In the genomic region with DNA sequence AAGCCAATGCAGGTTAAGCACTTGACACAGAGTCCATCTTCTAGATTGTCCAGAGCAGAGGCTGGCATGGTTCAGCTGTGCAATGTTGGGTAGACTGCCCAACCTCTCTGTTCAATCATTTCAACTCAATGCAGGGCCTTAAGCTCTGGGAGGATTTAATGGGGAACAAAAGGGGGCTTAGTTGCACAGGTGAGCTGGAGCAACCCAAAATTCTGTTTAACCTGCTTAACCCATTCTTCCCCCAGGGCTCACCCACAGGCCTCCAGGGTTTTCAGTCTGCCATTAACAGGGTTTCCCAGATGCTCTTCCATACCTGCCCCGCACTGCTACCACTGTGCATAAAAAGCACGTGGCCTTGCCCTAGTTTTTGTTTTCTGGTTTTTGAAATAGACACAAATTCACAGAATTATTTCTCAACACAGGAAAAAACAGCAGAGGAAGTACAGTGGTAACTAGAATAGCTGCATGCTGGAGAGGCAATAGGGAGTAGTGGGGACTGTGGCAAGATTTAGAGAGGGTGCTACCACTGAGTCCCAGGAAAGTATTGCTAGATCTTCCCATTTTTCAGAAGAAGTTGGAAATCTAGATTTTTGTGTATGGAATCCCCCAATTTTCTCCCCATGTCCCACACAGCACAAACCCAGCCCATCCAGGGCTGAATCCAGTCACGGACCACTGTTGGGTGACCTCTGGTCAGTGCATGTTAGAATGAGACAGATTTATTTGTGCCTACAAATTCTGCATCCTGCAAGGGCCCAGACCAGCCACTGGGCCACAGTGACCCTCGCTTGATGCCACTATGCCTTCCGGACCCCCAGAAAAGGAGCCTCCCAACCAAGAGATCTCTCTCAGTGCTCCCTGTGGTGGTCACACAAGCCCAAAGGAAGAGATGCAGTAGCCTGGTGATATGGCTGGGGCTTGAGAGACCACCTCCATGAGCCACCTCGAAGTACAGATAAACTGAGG, we compare ENCODE assay signal across 13 cellular contexts. TPM values are rescaled to one million over a fixed set of nuclear protein-coding genes. Genes with fewer than 3 reads are reported as not detected.
DNase-seq lines count a peak whose midpoint lies in the region; FAIRE-seq and TF ChIP-seq lines count a peak whose summit lies in the region.
"Had no signal": no experiment of that assay in that cellular context is flagged by ENCODE, and none has a peak within 500 bp of the region (broad histone marks: within the 10 kb centered on the region; RNA-seq: fewer than 3 reads in every experiment).

No MANE protein-coding gene starts in this region.

- H2AK5ac ChIP-seq in H1 (ENCODE audit: low read depth, low read length): peak overlapping the region; percentile 30; the same call in 1 of the 2 replicates

- no peak overlapping the region for H2BK15ac ChIP-seq in H1 (ENCODE audit: low read length)

- no peak overlapping the region for H3K9ac ChIP-seq in H1 (replicated peaks in 1 of 4; ENCODE audit: extremely low read depth in 1 of 4, low read depth in 3 of 4, low read length in 3 of 4)
- H3K9ac ChIP-seq: parathyroid adenoma had no signal

- no peak for TF ChIP-seq CTCF in H1 (IDR thresholded peaks at IDR 0.05; ENCODE audit: control extremely low read depth in 1 of 3, insufficient read depth in 1 of 3, low read depth in 1 of 3, low read length in 3 of 3)
- TF ChIP-seq CTCF in tibial nerve (IDR thresholded peaks at IDR 0.05): no peak

- no peak overlapping the region for H4K91ac ChIP-seq in H1 (replicated peaks; ENCODE audit: insufficient read length, low read length)

- H2BK120ac ChIP-seq in H1 (replicated peaks; ENCODE audit: low read depth, low read length): no peak overlapping the region

- no peaks in the 10 kb centered on the region for H4K20me1 ChIP-seq in H1 (replicated peaks in 1 of 2; ENCODE audit: control insufficient read depth in 1 of 2, insufficient read depth in 2 of 2, low read length in 2 of 2)

- no peak overlapping the region for H2BK20ac ChIP-seq in H1 (ENCODE audit: low read length)

- no peak overlapping the region for H2AFZ ChIP-seq in H1 (ENCODE audit: low read length)
- H2AFZ ChIP-seq: parathyroid adenoma had no signal

- 90% methylated on average over 6 of the region's 6 CpGs; no CpG with 5 or more reads in 1 of the 2 experiments for WGBS in H1 (ENCODE audit: extremely low coverage in 1 of 2, insufficient coverage in 1 of 2, insufficient read length in 1 of 2, insufficient replicate concordance in 2 of 2, low coverage in 1 of 2, low lambda C conversion rate in 2 of 2, missing lambda C conversion rate in 1 of 2), 2 experiments
- 90% methylated on average over 6 of the region's 6 CpGs for WGBS in tibial nerve, 2 donors

- peaks cover 0 to 33% of the 10 kb centered on the region in 2 experiments; a peak in 2 of 4 replicates for H3K79me2 ChIP-seq in H1 (ENCODE audit: control insufficient read depth in 1 of 2, insufficient read depth in 2 of 2, low read length in 2 of 2)
- H3K79me2 ChIP-seq: parathyroid adenoma had no signal

- peak overlapping the region; percentile 10; the same call in 1 of the 2 replicates for H3K18ac ChIP-seq in H1 (ENCODE audit: extremely low read depth, low read length)

- H3K27me3 ChIP-seq in H1 (replicated peaks in 1 of 4; ENCODE audit: control insufficient read depth in 3 of 4, extremely low read depth in 1 of 4, insufficient read depth in 3 of 4, low read length in 3 of 4) (no peaks in the 10 kb centered on the region), muscle layer of duodenum (ENCODE audit: low read depth, low read length) (peaks cover 13% of the 10 kb centered on the region), tibial nerve (peaks cover 0 to 26% of the 10 kb centered on the region in 2 donors), H7 (ENCODE audit: control insufficient read depth, insufficient read depth, low read length) (no peaks in the 10 kb centered on the region)

- TF ChIP-seq EP300 in Ishikawa (IDR thresholded peaks at IDR 0.05; ENCODE audit: borderline replicate concordance): no peak
- no peak for TF ChIP-seq EP300 in H1 (IDR thresholded peaks at IDR 0.05; ENCODE audit: borderline replicate concordance in 1 of 2, low read depth in 2 of 2, low read length in 2 of 2)
- no peak for TF ChIP-seq EP300 in tibial nerve (IDR thresholded peaks at IDR 0.05)

- TF ChIP-seq RAD21 in Ishikawa (IDR thresholded peaks at IDR 0.05; ENCODE audit: low read depth) (no peak), H1 (IDR thresholded peaks at IDR 0.05 in 1 of 2, conservative IDR thresholded peaks at IDR 0.05 in 1 of 2; ENCODE audit: low read depth in 2 of 2, low read length in 2 of 2) (no peak)

- no peak for FAIRE-seq in H1 (lab: Jason Lieb, UNC)
- FAIRE-seq: colon had no signal

- TF ChIP-seq POLR2A in H1 (IDR thresholded peaks at IDR 0.05; ENCODE audit: control extremely low read depth in 1 of 2, low read depth in 2 of 2, low read length in 2 of 2) (no peak), tibial nerve (IDR thresholded peaks at IDR 0.05) (no peak)

- H3K56ac ChIP-seq in H1 (replicated peaks; ENCODE audit: insufficient read length, low read depth, low read length): no peak overlapping the region

- CTCF ChIA-PET in H1 (lab: Charles Lee; ENCODE audit: partially characterized antibody): interaction anchor here (0.7 to 2.1 kb wide), 6 partner anchors 18 to 178 kb away, joined by 3 to 6 read pairs (median 4); no protein-coding TSS in a partner anchor

- H4K8ac ChIP-seq in H1 (ENCODE audit: extremely low read depth, insufficient read depth, low read length): no peak overlapping the region

- H3K14ac ChIP-seq in H1 (ENCODE audit: insufficient read length): no peak overlapping the region

- H4K5ac ChIP-seq in H1 (ENCODE audit: insufficient read length, low read depth, low read length): no peak overlapping the region

- H3K27ac ChIP-seq in H1 (ENCODE audit: low read depth, low read length) (no peak overlapping the region), muscle layer of duodenum (ENCODE audit: low read length) (peak overlapping the region; percentile 48), tibial nerve (peak overlapping the region in 3 of 4 donors; percentile 50 to 85 (median 80))
- H3K27ac ChIP-seq: parathyroid adenoma had no signal

- peaks cover 4% of the 10 kb centered on the region; the same call in 1 of the 2 replicates for H3K23me2 ChIP-seq in H1 (ENCODE audit: low read depth, low read length)

- no peak overlapping the region for H3K4me3 ChIP-seq in H1 (ENCODE audit: extremely low read depth in 1 of 4, insufficient read depth in 2 of 4, low read depth in 3 of 4, low read length in 4 of 4)
- H3K4me3 ChIP-seq in muscle layer of duodenum (ENCODE audit: low read depth in 1 of 2, low read length in 2 of 2): peak overlapping the region in 1 of 2 donors; percentile 26
- H3K4me3 ChIP-seq in tibial nerve: peak overlapping the region in 1 of 4 donors; percentile 3
- H3K4me3 ChIP-seq in H7 (ENCODE audit: insufficient read depth, low read depth, low read length): no peak overlapping the region

- H3K4me2 ChIP-seq in H1 (ENCODE audit: insufficient read depth in 1 of 2, low read depth in 2 of 2, low read length in 2 of 2): no peak overlapping the region

- H3K23ac ChIP-seq in H1 (ENCODE audit: insufficient read length): no peak overlapping the region

- POLR2A ChIA-PET in H1 (lab: Charles Lee; ENCODE audit: partially characterized antibody): interaction anchor here (0.8 kb wide), 1 partner anchor 35 kb away, joined by 3 read pairs; no protein-coding TSS in a partner anchor

- 0 out of 2 replicates have a peak overlapping the region, but pooled peaks have one; percentile 29 for H2BK5ac ChIP-seq in H1 (ENCODE audit: low read depth, low read length)

- H3K4me1 ChIP-seq in H1 (replicated peaks in 1 of 4; ENCODE audit: control insufficient read depth in 3 of 4, insufficient read depth in 4 of 4, low read length in 3 of 4) (peaks cover 9 to 24% (median 16%) of the 10 kb centered on the region in 4 experiments; a peak in 6 of 7 replicates), muscle layer of duodenum (ENCODE audit: control insufficient read depth in 1 of 2, insufficient read depth in 2 of 2, low read length in 2 of 2) (peaks cover 0 to 15% of the 10 kb centered on the region in 2 donors), tibial nerve (peaks cover 0 to 55% (median 17%) of the 10 kb centered on the region in 4 donors)

- H3K4ac ChIP-seq in H1 (replicated peaks; ENCODE audit: insufficient read length, low read depth, low read length): no peak overlapping the region

- peak overlapping the region; percentile 45; the same call in 1 of the 2 replicates for H2BK12ac ChIP-seq in H1 (ENCODE audit: low read depth, low read length)

- peaks cover 6% of the 10 kb centered on the region; the same call in 1 of the 2 replicates for H3K79me1 ChIP-seq in H1 (ENCODE audit: low read depth, low read length)

- H3K9me3 ChIP-seq in H1 (ENCODE audit: insufficient read depth in 2 of 2, low read depth in 1 of 2, low read length in 1 of 2): no peaks in the 10 kb centered on the region
- no peaks in the 10 kb centered on the region for H3K9me3 ChIP-seq in muscle layer of duodenum (ENCODE audit: control insufficient read depth in 1 of 2, low read length in 2 of 2)
- no peaks in the 10 kb centered on the region for H3K9me3 ChIP-seq in tibial nerve

- DNase-seq in H1 (ENCODE audit: low read depth in 1 of 2, low spot score in 2 of 2): no peak
- DNase-seq in tibial nerve (ENCODE audit: low spot score in 2 of 2): no peak
- DNase-seq in NCI-H1092 (lab: John Stamatoyannopoulos, UW): no peak
- no peak for DNase-seq in H7
- no peak for DNase-seq in DMS79 (lab: John Stamatoyannopoulos, UW)
- DNase-seq: activated naive CD8-positive, alpha-beta T cell treated with anti-CD3 and anti-CD28 coated beads, Interleukin-2, amount 10 ng/mL, durations not matched to agents 7 days and 5 days; GF-D8; NCI-H2171 had no signal

- H3K36me3 ChIP-seq in H1 (ENCODE audit: control insufficient read depth in 2 of 4, insufficient read depth in 4 of 4, low read length in 3 of 4) (peaks cover 0 to 11% (median 0%) of the 10 kb centered on the region in 4 experiments; a peak in 1 of 8 replicates), muscle layer of duodenum (ENCODE audit: control insufficient read depth in 1 of 2, insufficient read depth in 2 of 2, low read length in 2 of 2) (peaks cover 0 to 3% of the 10 kb centered on the region in 2 donors), tibial nerve (no peaks in the 10 kb centered on the region), H7 (replicated peaks; ENCODE audit: control insufficient read depth, insufficient read depth, low read length) (no peaks in the 10 kb centered on the region; the same call in 1 of the 2 replicates)

RNA-seq across cellular contexts. Expression of a gene that starts 4.6 kb away (rescaled TPM):
- 35.5 and 40.2 TPM in 2 replicates for total RNA-seq in H1 (2021; fragmentation: NEBNext Ultra II Directional; extraction: Animal tissue kit (Norgen Biotek cat#: 25700))
- 29.9 and 44.0 TPM in 2 replicates for polyA plus RNA-seq in H1 (2011; rRNA removed)
- polyA plus RNA-seq in H1 (2011; cell fraction: cytosol; rRNA removed): 29.9 TPM
- polyA plus RNA-seq in H1 (2011; cell fraction: nucleus; rRNA removed): 37.9 TPM
- polyA plus RNA-seq in H1 (2012, experiment 1 of 2): 22.4 to 30.7 TPM (median 23.3 TPM) in 4 replicates
- polyA plus RNA-seq in H1 (2012, experiment 2 of 2): 22.9 TPM
- polyA plus RNA-seq in H1 (2013, experiment 1 of 2): 23.7 TPM
- 26.0 TPM for polyA plus RNA-seq in H1 (2013, experiment 2 of 2)
- 34.2 and 40.8 TPM in 2 replicates for polyA minus RNA-seq in H1 (2011; rRNA and poly(A)+ RNA removed)
- polyA minus RNA-seq in H1 (2011; cell fraction: cytosol; rRNA and poly(A)+ RNA removed): 28.5 TPM
- polyA minus RNA-seq in H1 (2011; cell fraction: nucleus; rRNA and poly(A)+ RNA removed): 16.2 TPM
- 10 to 100 TPM; 31.5 to 92.4 (median 47.5) TPM for total RNA-seq in tibial nerve
- total RNA-seq in H7 (2014; rRNA removed; shearing (Covaris generic)): 14.3 and 15.4 TPM in 2 replicates
- total RNA-seq: CD4-positive, CD25-positive, alpha-beta regulatory T cell had no signal
- polyA plus RNA-seq: CD4-positive, CD25-positive, alpha-beta regulatory T cell had no signal
